17 cellular contexts compared by ENCODE assay signal in the genomic region with DNA sequence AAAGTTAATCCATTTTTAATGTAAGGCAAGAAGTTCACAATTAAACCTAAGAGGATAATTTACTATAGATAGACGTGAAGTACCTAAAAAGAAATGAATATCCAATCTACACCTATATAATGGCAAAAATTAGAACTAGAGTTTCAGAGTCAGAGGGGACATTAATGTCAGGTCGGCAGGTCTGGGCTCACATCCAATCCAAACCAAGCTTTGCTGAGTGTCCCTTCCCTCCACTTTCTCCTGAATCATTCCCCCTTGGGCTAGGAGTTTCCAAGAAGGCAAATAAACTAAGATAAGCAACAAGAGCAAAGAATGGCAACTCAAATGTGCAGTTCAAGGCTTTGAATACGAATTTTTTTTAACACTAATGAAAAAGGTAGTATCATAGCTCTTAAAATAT. TPM values are rescaled to one million over a fixed set of nuclear protein-coding genes. Genes with fewer than 3 reads are reported as not detected.
DNase-seq lines count a peak whose midpoint lies in the region; ATAC-seq and TF ChIP-seq lines count a peak whose summit lies in the region.
"Had no signal": no experiment of that assay in that cellular context is flagged by ENCODE, and none has a peak within 500 bp of the region (broad histone marks: within the 10 kb centered on the region; RNA-seq: fewer than 3 reads in every experiment).

No MANE protein-coding gene starts in this region.

- no peak overlapping the region for H3K27ac ChIP-seq in PC-3 (ENCODE audit: low read length)
- H3K27ac ChIP-seq: BLaER1 treated with 17β-estradiol and CSF1 and Interleukin-3, amounts not matched to agents 10 nM and 100 nM had no signal

- H2AFZ ChIP-seq in PC-3 (ENCODE audit: low read length): no peak overlapping the region
- H2AFZ ChIP-seq: GM23338 had no signal

- H3K4me1 ChIP-seq in PC-3 (ENCODE audit: insufficient read depth, low read length): no peaks in the 10 kb centered on the region
- H3K4me1 ChIP-seq: BE2C had no signal

- H3K36me3 Mint-ChIP-seq in WTC11: no peaks in the 10 kb centered on the region
- H3K36me3 Mint-ChIP-seq: CD14-positive monocyte had no signal

- H3K4me3 ChIP-seq in PC-3 (ENCODE audit: low read length): no peak overlapping the region
- H3K4me3 ChIP-seq: BLaER1 treated with 17β-estradiol and CSF1 and Interleukin-3, amounts not matched to agents 10 nM and 100 nM; GM23338; HAP-1 had no signal

- TF ChIP-seq CTCF in PC-3 (conservative IDR thresholded peaks at IDR 0.05; ENCODE audit: low read depth, low read length) (no peak), WTC11 (IDR thresholded peaks at IDR 0.05) (no peak)

- no peaks in the 10 kb centered on the region for H3K9me3 ChIP-seq in PC-3 (ENCODE audit: low read length)
- H3K9me3 ChIP-seq: BE2C, HAP-1 had no signal

- intact Hi-C loops in PC-3 (cut with micrococcal nuclease): no loop called here

- no peaks in the 10 kb centered on the region for H4K20me1 ChIP-seq in PC-3 (ENCODE audit: low read length)

- no peak overlapping the region for H3K27ac Mint-ChIP-seq in WTC11
- H3K27ac Mint-ChIP-seq: CD4-positive, alpha-beta T cell; GM23338 had no signal

- H3K4me1 Mint-ChIP-seq in WTC11: peaks cover 9% of the 10 kb centered on the region

- no peak overlapping the region for H3K4me2 ChIP-seq in PC-3 (ENCODE audit: low read length)
- H3K4me2 ChIP-seq: BLaER1 treated with 17β-estradiol and CSF1 and Interleukin-3, amounts not matched to agents 10 nM and 100 nM; GM23338 had no signal

- H3K9me2 ChIP-seq in PC-3 (replicated peaks; ENCODE audit: low read length): no peaks in the 10 kb centered on the region

- H3K79me2 ChIP-seq in PC-3 (ENCODE audit: low read length): no peaks in the 10 kb centered on the region

- no peak overlapping the region for H3K4me3 Mint-ChIP-seq in WTC11
- H3K4me3 Mint-ChIP-seq: CD14-positive monocyte; CD4-positive, alpha-beta T cell; CD8-positive, alpha-beta memory T cell; GM23338 had no signal

- CTCF ChIA-PET in PC-3 (lab: Charles Lee): no interaction called here
- CTCF ChIA-PET in WTC11 (lab: Charles Lee): no interaction called here

- no peaks in the 10 kb centered on the region for H3K36me3 ChIP-seq in PC-3 (ENCODE audit: low read depth, low read length)
- H3K36me3 ChIP-seq: BE2C; BLaER1 treated with 17β-estradiol and CSF1 and Interleukin-3, amounts not matched to agents 10 nM and 100 nM; HAP-1 had no signal

- peaks cover 76% of the 10 kb centered on the region for H3K27me3 ChIP-seq in PC-3 (ENCODE audit: low read length)

- BruUV-seq in PC-3 (replicated peaks; lab: Mats Ljungman, UMichigan): no TSS peak

- peaks cover 77% of the 10 kb centered on the region for H3K27me3 Mint-ChIP-seq in WTC11 (ENCODE audit: low read depth)

- no peak overlapping the region for H3K9ac ChIP-seq in PC-3 (ENCODE audit: low read length)
- H3K9ac ChIP-seq: BLaER1 treated with 17β-estradiol and CSF1 and Interleukin-3, amounts not matched to agents 10 nM and 100 nM had no signal

- H3K9me3 Mint-ChIP-seq in WTC11: no peaks in the 10 kb centered on the region
- H3K9me3 Mint-ChIP-seq: CD4-positive, alpha-beta T cell; GM23338 had no signal

- no peaks in the 10 kb centered on the region for H3F3A ChIP-seq in PC-3 (ENCODE audit: low read length, unreplicated experiment)

- DNase-seq in Daoy (ENCODE audit: low read depth): peak; percentile 69
- DNase-seq in H4 (ENCODE audit: low spot score): peak; percentile 4
- DNase-seq in PC-3: peak; percentile 35
- DNase-seq in dermis blood vessel endothelial cell: no peak
- DNase-seq in WTC11 (ENCODE audit: low spot score): no peak
- DNase-seq: AML-193; BE2C; CD4-positive, alpha-beta T cell; CD8-positive, alpha-beta memory T cell; DMS 273 treated with DMSO at 0.1 percent for 48 hours; DMS79 had no signal

- POLR2A ChIA-PET in PC-3 (lab: Charles Lee; ENCODE audit: unreplicated experiment) (no interaction called here), WTC11 (lab: Charles Lee) (no interaction called here)

- ATAC-seq in PC-3: no peak
- no peak for ATAC-seq in GM19463 (IDR thresholded peaks at IDR 0.05; ENCODE audit: unreplicated experiment)
- ATAC-seq in WTC11: no peak
- ATAC-seq: GM23338 had no signal

TF ChIP-seq in WTC11, 78 proteins besides CTCF, POLR2A, EP300 and RAD21:
- no peak for TF ChIP-seq E2F5 (CRISPR knock-in tag; IDR thresholded peaks at IDR 0.05)
- TF ChIP-seq HMGA2 (CRISPR knock-in tag; IDR thresholded peaks at IDR 0.05): no peak
- no peak for TF ChIP-seq RORB (CRISPR knock-in tag; IDR thresholded peaks at IDR 0.05)
- no peak for TF ChIP-seq MXD4 (CRISPR knock-in tag; IDR thresholded peaks at IDR 0.05; ENCODE audit: borderline replicate concordance)
- TF ChIP-seq TEAD4 (CRISPR knock-in tag; IDR thresholded peaks at IDR 0.05): no peak
- TF ChIP-seq FOXP1 (CRISPR knock-in tag; IDR thresholded peaks at IDR 0.05; ENCODE audit: borderline replicate concordance): no peak
- no peak for TF ChIP-seq MYBL2 (CRISPR knock-in tag; IDR thresholded peaks at IDR 0.05)
- no peak for TF ChIP-seq ZNF396 (CRISPR knock-in tag; IDR thresholded peaks at IDR 0.05; ENCODE audit: borderline replicate concordance)

RNA-seq across cellular contexts. Expression of gene FLT3, which starts 2.9 kb away (rescaled TPM):
- total RNA-seq in Daoy (2014; rRNA removed; shearing (Covaris generic)): 1.0 and 1.8 TPM in 2 replicates
- total RNA-seq in H4 (2014; rRNA removed; shearing (Covaris generic)): 0.04 and 0.45 TPM in 2 replicates
- total RNA-seq in PC-3 (2014; rRNA removed) (not detected in 2 replicates), dermis blood vessel endothelial cell (not detected in 2 replicates), WTC11 (2021) (0.15 to 0.34 TPM (median 0.16 TPM) in 3 replicates)
- total RNA-seq: A172 had no signal

RNA-seq across cellular contexts. Expression of gene PAN3, which starts 40.8 kb away (rescaled TPM):
- total RNA-seq in Daoy (2014; rRNA removed; shearing (Covaris generic)): 3.6 and 8.2 TPM in 2 replicates
- 5.2 and 7.4 TPM in 2 replicates for total RNA-seq in H4 (2014; rRNA removed; shearing (Covaris generic))
- total RNA-seq in PC-3 (2014; rRNA removed) (14.6 and 21.8 TPM in 2 replicates), dermis blood vessel endothelial cell (21.6 and 29.0 TPM in 2 replicates), WTC11 (2021) (33.1 to 37.8 TPM (median 34.2 TPM) in 3 replicates)

Comparison
In these comparisons a context has a peak if more than half of its experiments do, and no peak if none do; other contexts are left out.
1. DNase-seq: peak in Daoy (single experiment), H4 (single experiment) and PC-3 (single experiment); none in dermis blood vessel endothelial cell (single experiment) and WTC11 (single experiment).